Comparison of ENCODE assay signal across 8 cellular contexts in genomic region chr19:3762501-3763459, GRCh38. TPM values are rescaled to one million over a fixed set of nuclear protein-coding genes. Genes with fewer than 3 reads are reported as not detected.
DNase-seq lines count a peak whose midpoint lies in the region; TF ChIP-seq lines count a peak whose summit lies in the region.

Gene MRPL54, plus strand, starts transcription at chr19:3762682. Its CDS starts 19 bp downstream, at chr19:3762701.

- peaks cover 21% of the 10 kb centered on the region for H3K4me1 Mint-ChIP-seq in nephron
- H3K4me1 Mint-ChIP-seq in stimulated activated naive CD8-positive, alpha-beta T cell treated with anti-CD3 and anti-CD28 coated beads, Interleukin-15, Interleukin-2, amounts not matched to agents 100 ng/mL and 50 ng/mL, for 24 hours (ENCODE audit: low read depth) = peaks cover 47% of the 10 kb centered on the region

- no peaks in the 10 kb centered on the region for H3K27me3 ChIP-seq in H7 (ENCODE audit: control insufficient read depth, insufficient read depth, low read length)

- no peak for TF ChIP-seq CTCF in fibroblast of pulmonary artery (IDR thresholded peaks at IDR 0.05; ENCODE audit: low read length, missing control alignments)
- TF ChIP-seq CTCF in nephron (IDR thresholded peaks at IDR 0.05; ENCODE audit: unreplicated experiment in 3 of 3) = no peak

- peaks cover 5% of the 10 kb centered on the region for H3K27me3 Mint-ChIP-seq in nephron (ENCODE audit: low read depth)
- peaks cover 3% of the 10 kb centered on the region for H3K27me3 Mint-ChIP-seq in stimulated activated naive CD8-positive, alpha-beta T cell treated with anti-CD3 and anti-CD28 coated beads, Interleukin-15, Interleukin-2, amounts not matched to agents 100 ng/mL and 50 ng/mL, for 24 hours

- no peaks in the 10 kb centered on the region; the same call in 1 of the 2 replicates for H3K36me3 ChIP-seq in H7 (replicated peaks; ENCODE audit: control insufficient read depth, insufficient read depth, low read length)

- H3K27ac Mint-ChIP-seq in nephron = peak within 1 kb of the TSS; percentile 99 to 100 (median 100)
- H3K27ac Mint-ChIP-seq in stimulated activated naive CD8-positive, alpha-beta T cell treated with anti-CD3 and anti-CD28 coated beads, Interleukin-15, Interleukin-2, amounts not matched to agents 100 ng/mL and 50 ng/mL, for 24 hours = peak within 1 kb of the TSS; percentile 99

- DNase-seq in ELF-1 (ENCODE audit: low read depth, low spot score) = peak; percentile 100
- DNase-seq in H7 = peak; percentile 100
- DNase-seq in M059J (ENCODE audit: low read depth) = peak; percentile 98
- peak; percentile 97 for DNase-seq in SHP77 (lab: John Stamatoyannopoulos, UW)
- DNase-seq in activated effector memory CD4-positive, alpha-beta T cell treated with Interleukin-2 at 50 U/mL for 16 hours = peak; percentile 99
- peak; percentile 99 for DNase-seq in fibroblast of pulmonary artery (ENCODE audit: low read depth)

- H3K4me3 ChIP-seq in H7 (ENCODE audit: insufficient read depth, low read depth, low read length) = peak within 1 kb of the TSS; percentile 86
- H3K4me3 ChIP-seq in fibroblast of pulmonary artery (replicated peaks; ENCODE audit: low read depth, low read length) = peak within 1 kb of the TSS; percentile 100

- H3K36me3 Mint-ChIP-seq in nephron (ENCODE audit: low read depth) = peaks cover 8% of the 10 kb centered on the region
- peaks cover 21% of the 10 kb centered on the region for H3K36me3 Mint-ChIP-seq in stimulated activated naive CD8-positive, alpha-beta T cell treated with anti-CD3 and anti-CD28 coated beads, Interleukin-15, Interleukin-2, amounts not matched to agents 100 ng/mL and 50 ng/mL, for 24 hours (ENCODE audit: low read depth)

- H3K9me3 Mint-ChIP-seq in nephron = no peaks in the 10 kb centered on the region
- H3K9me3 Mint-ChIP-seq in stimulated activated naive CD8-positive, alpha-beta T cell treated with anti-CD3 and anti-CD28 coated beads, Interleukin-15, Interleukin-2, amounts not matched to agents 100 ng/mL and 50 ng/mL, for 24 hours = no peaks in the 10 kb centered on the region

- H3K4me3 Mint-ChIP-seq in nephron = peak within 1 kb of the TSS; percentile 98 to 99 (median 99)
- H3K4me3 Mint-ChIP-seq in stimulated activated naive CD8-positive, alpha-beta T cell treated with anti-CD3 and anti-CD28 coated beads, Interleukin-15, Interleukin-2, amounts not matched to agents 100 ng/mL and 50 ng/mL, for 24 hours = peak within 1 kb of the TSS; percentile 96

RNA-seq across cellular contexts. Expression of gene MRPL54, which starts in this region (rescaled TPM):
- 56.3 and 62.1 TPM in 2 replicates for total RNA-seq in H7 (2014; rRNA removed; shearing (Covaris generic))
- 48.6 and 81.6 TPM in 2 replicates for total RNA-seq in M059J (2014; rRNA removed; shearing (Covaris generic))

Comparison
In these comparisons a context has a peak if more than half of its experiments do, and no peak if none do; other contexts are left out.
1. Peak in every context shown above with its lines: DNase-seq and H3K4me3 ChIP-seq.